Comparison of ENCODE assay signal across 8 cellular contexts in the genomic region with DNA sequence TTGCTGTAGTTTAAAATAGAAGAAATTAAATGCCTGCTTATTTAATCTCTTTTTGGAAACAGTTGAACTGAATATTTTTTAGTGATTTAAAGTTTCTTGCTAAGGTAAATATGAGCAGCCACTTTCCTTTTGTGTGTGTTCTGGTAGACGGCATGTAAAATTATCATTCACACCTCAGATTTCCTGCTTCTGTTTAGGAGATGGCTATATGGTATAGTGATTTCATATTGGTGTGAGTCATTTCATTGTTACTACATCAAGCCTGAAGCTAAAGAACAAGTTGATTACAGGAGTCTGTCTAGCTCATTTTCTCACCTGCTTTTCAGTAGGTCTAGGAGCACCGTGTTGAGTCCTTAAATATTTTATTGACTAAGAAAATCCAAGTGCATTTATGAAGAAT. TPM values are rescaled to one million over a fixed set of nuclear protein-coding genes. Genes with fewer than 3 reads are reported as not detected.
A peak's percentile ranks its signal among the peaks of the same experiment; 100 is the strongest.
DNase-seq lines count a peak whose midpoint lies in the region; ATAC-seq and TF ChIP-seq lines count a peak whose summit lies in the region.

No MANE protein-coding gene starts in this region.

- peaks cover 0 to 53% (median 11%) of the 10 kb centered on the region in 11 experiments; a peak in 14 of 22 replicates for H4K20me1 ChIP-seq in BLaER1 treated with 17β-estradiol and CSF1 and Interleukin-3, amounts not matched to agents 10 nM and 100 nM

- no peak for TF ChIP-seq CTCF in left lung (IDR thresholded peaks at IDR 0.05)

- H3K9ac ChIP-seq in BLaER1 treated with 17β-estradiol and CSF1 and Interleukin-3, amounts not matched to agents 10 nM and 100 nM = peak overlapping the region in 2 of 11 experiments; percentile 18 to 45; a peak in 3 of 22 replicates

- peaks cover 9% of the 10 kb centered on the region for H3K36me3 Mint-ChIP-seq in T-helper 2 cell treated with Interferon-gamma antibody and Interleukin-4, amounts not matched to agents 5 μg/mL and 100 μg/mL, for 36 hours (ENCODE audit: low read depth)

- peak overlapping the region; percentile 19 to 84 (median 63); a peak in 16 of 22 replicates for H3K4me2 ChIP-seq in BLaER1 treated with 17β-estradiol and CSF1 and Interleukin-3, amounts not matched to agents 10 nM and 100 nM

- no peaks in the 10 kb centered on the region for H3K9me3 ChIP-seq in BLaER1 treated with 17β-estradiol and CSF1 and Interleukin-3, amounts not matched to agents 10 nM and 100 nM (replicated peaks in 1 of 11)
- H3K9me3 ChIP-seq in left lung = no peaks in the 10 kb centered on the region

- peaks cover 27 to 46% (median 37%) of the 10 kb centered on the region in 10 experiments for H3K4me1 ChIP-seq in BLaER1 treated with 17β-estradiol and CSF1 and Interleukin-3, amounts not matched to agents 10 nM and 100 nM
- peaks cover 5 to 45% of the 10 kb centered on the region in 2 donors for H3K4me1 ChIP-seq in left lung

- H3K36me3 ChIP-seq in BLaER1 treated with 17β-estradiol and CSF1 and Interleukin-3, amounts not matched to agents 10 nM and 100 nM = peaks cover 0 to 8% (median 5%) of the 10 kb centered on the region in 11 experiments; a peak in 7 of 22 replicates
- no peaks in the 10 kb centered on the region for H3K36me3 ChIP-seq in left lung

- no peaks in the 10 kb centered on the region for H3K27me3 ChIP-seq in BLaER1 treated with 17β-estradiol and CSF1 and Interleukin-3, amounts not matched to agents 10 nM and 100 nM
- no peaks in the 10 kb centered on the region for H3K27me3 ChIP-seq in left lung

- H3K4me1 Mint-ChIP-seq in T-helper 2 cell treated with Interferon-gamma antibody and Interleukin-4, amounts not matched to agents 5 μg/mL and 100 μg/mL, for 36 hours (ENCODE audit: low read depth) = peaks cover 31% of the 10 kb centered on the region

- H3K4me3 ChIP-seq in BLaER1 treated with 17β-estradiol and CSF1 and Interleukin-3, amounts not matched to agents 10 nM and 100 nM = no peak overlapping the region
- peak overlapping the region in 1 of 2 donors; percentile 13 for H3K4me3 ChIP-seq in left lung

- peak; percentile 31 for ATAC-seq in GM21529 (IDR thresholded peaks at IDR 0.05; ENCODE audit: unreplicated experiment)
- no peak for ATAC-seq in HG03045 (IDR thresholded peaks at IDR 0.05; ENCODE audit: unreplicated experiment)
- ATAC-seq in left lung = no peak

- H3K9me3 Mint-ChIP-seq in T-helper 2 cell treated with Interferon-gamma antibody and Interleukin-4, amounts not matched to agents 5 μg/mL and 100 μg/mL, for 36 hours = no peaks in the 10 kb centered on the region

- intact Hi-C loops in left lung (cut with DNase I) = no loop called here

- peak overlapping the region; percentile 86 for H3K27ac Mint-ChIP-seq in T-helper 2 cell treated with Interferon-gamma antibody and Interleukin-4, amounts not matched to agents 5 μg/mL and 100 μg/mL, for 36 hours

- no peaks in the 10 kb centered on the region for H3K27me3 Mint-ChIP-seq in T-helper 2 cell treated with Interferon-gamma antibody and Interleukin-4, amounts not matched to agents 5 μg/mL and 100 μg/mL, for 36 hours (ENCODE audit: low read depth)

- peak overlapping the region; percentile 76 for H3K4me3 Mint-ChIP-seq in T-helper 2 cell treated with Interferon-gamma antibody and Interleukin-4, amounts not matched to agents 5 μg/mL and 100 μg/mL, for 36 hours

- no peak for DNase-seq in T-helper 2 cell treated with Interferon-gamma antibody and Interleukin-4, amounts not matched to agents 5 μg/mL and 100 μg/mL, for 36 hours (ENCODE audit: low spot score)
- DNase-seq in iris pigment epithelial cell (ENCODE audit: low read depth) (peak; percentile 70), cerebellum (ENCODE audit: low spot score) (no peak), GM03348 (ENCODE audit: low spot score) (no peak), left lung (no peak)

- no peak overlapping the region for H3K27ac ChIP-seq in BLaER1 treated with 17β-estradiol and CSF1 and Interleukin-3, amounts not matched to agents 10 nM and 100 nM
- H3K27ac ChIP-seq in left lung = no peak overlapping the region

RNA-seq across cellular contexts. Expression of a gene that starts 2.2 kb away (rescaled TPM):
- 100 TPM for total RNA-seq in cerebellum
- 10 to 100 TPM; 36.8 to 40.1 TPM for total RNA-seq in left lung

RNA-seq across cellular contexts. Expression of a gene that starts 43.6 kb away (rescaled TPM):
- total RNA-seq in cerebellum = 44.1 TPM
- 10 to 100 TPM; 46.8 to 50.2 TPM for total RNA-seq in left lung

RNA-seq across cellular contexts. Expression of a gene that starts 56.5 kb away (rescaled TPM):
- total RNA-seq in cerebellum (19.2 TPM), left lung (10 to 100 TPM; 32.3 to 33.0 TPM)
